Comparison of ENCODE assay signal across 14 cellular contexts in the genomic region with DNA sequence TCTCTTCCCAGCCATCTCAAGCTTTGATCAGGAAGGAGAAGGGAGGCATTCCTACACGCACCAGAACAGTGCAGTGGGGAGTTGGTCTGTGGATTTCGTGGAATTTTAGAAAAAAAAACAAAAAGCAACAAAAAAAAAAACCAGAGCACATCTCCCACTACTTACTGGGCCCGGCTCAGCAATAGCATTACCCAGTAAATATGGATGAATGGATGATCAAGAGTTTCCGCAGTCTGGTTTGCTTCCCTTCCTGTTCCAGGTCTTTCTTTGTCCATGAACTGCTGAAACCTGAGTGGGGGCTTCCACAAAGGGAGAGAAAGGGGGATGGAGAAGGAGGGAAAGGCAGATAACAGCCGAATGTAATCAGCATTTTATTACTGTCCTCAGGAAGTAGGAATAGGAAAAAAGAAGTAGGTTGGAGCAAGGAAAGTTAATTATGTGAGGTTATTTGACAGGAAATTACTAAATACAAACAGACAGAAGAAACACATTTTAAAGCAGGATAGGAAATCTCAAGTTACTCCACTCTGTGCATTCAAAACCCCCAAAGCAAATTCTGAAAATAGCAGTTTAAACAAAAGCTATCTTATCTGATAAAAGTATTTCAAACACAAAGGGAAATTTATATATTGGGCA.
DNase-seq lines count a peak whose midpoint lies in the region; TF ChIP-seq lines count a peak whose summit lies in the region.
"Had no signal": no experiment of that assay in that cellular context is flagged by ENCODE, and none has a peak within 500 bp of the region (broad histone marks: within the 10 kb centered on the region; RNA-seq: fewer than 3 reads in every experiment).

No MANE protein-coding gene starts in this region.

- H3K9me3 ChIP-seq in Caco-2 (no peaks in the 10 kb centered on the region), mesodermal cell (ENCODE audit: control insufficient read depth, low read length) (no peaks in the 10 kb centered on the region)
- H3K9me3 ChIP-seq: body of pancreas, right lobe of liver had no signal

- BruUV-seq in Caco-2 (replicated peaks; lab: Mats Ljungman, UMichigan), result no TSS peak

- no peaks in the 10 kb centered on the region; the same call in 1 of the 2 replicates for H3K36me3 ChIP-seq in Caco-2 (ENCODE audit: control insufficient read depth, insufficient read depth, low read length)
- no peaks in the 10 kb centered on the region for H3K36me3 ChIP-seq in mesodermal cell (ENCODE audit: control insufficient read depth, insufficient read depth, low read length)
- H3K36me3 ChIP-seq: right lobe of liver had no signal

- H3K4me1 Mint-ChIP-seq in Caco-2 (ENCODE audit: low read depth, unreplicated experiment) (peaks cover 36% of the 10 kb centered on the region), brain (peaks cover 68% of the 10 kb centered on the region)

- H3K4me3 Mint-ChIP-seq in Caco-2 (ENCODE audit: unreplicated experiment), result peak overlapping the region; percentile 64
- H3K4me3 Mint-ChIP-seq in brain, result peak overlapping the region in 2 of 5 experiments; percentile 36 to 61
- H3K4me3 Mint-ChIP-seq: naive thymus-derived CD4-positive, alpha-beta T cell; stimulated activated naive B cell treated with anti-CD40 and anti-IgM and Interleukin-4, amounts not matched to agents 10 μg/mL and 1 μg/mL and 100 μg/mL, for 72 hours had no signal

- H3K27ac Mint-ChIP-seq in Caco-2 (ENCODE audit: unreplicated experiment) (peak overlapping the region; percentile 87), brain (peak overlapping the region; percentile 31 to 89 (median 80))
- H3K27ac Mint-ChIP-seq: stimulated activated naive B cell treated with anti-CD40 and anti-IgM and Interleukin-4, amounts not matched to agents 10 μg/mL and 1 μg/mL and 100 μg/mL, for 72 hours had no signal

- H3K9me3 Mint-ChIP-seq in Caco-2 (ENCODE audit: unreplicated experiment), result no peaks in the 10 kb centered on the region
- H3K9me3 Mint-ChIP-seq in brain, result no peaks in the 10 kb centered on the region
- H3K9me3 Mint-ChIP-seq: naive thymus-derived CD4-positive, alpha-beta T cell; stimulated activated naive B cell treated with anti-CD40 and anti-IgM and Interleukin-4, amounts not matched to agents 10 μg/mL and 1 μg/mL and 100 μg/mL, for 72 hours had no signal

- H3K27ac ChIP-seq in mesodermal cell (ENCODE audit: low read depth, low read length, severe bottlenecking), result peak overlapping the region; percentile 90
- H3K27ac ChIP-seq: body of pancreas, right lobe of liver had no signal

- intact Hi-C loops in Caco-2 (cut with micrococcal nuclease; ENCODE audit: unreplicated experiment), result loop anchor here (2.0 to 5.0 kb wide), 2 partner anchors 355 to 879 kb away; a partner anchor contains a TSS

- H3K36me3 Mint-ChIP-seq in Caco-2 (ENCODE audit: insufficient read depth, unreplicated experiment), result no peaks in the 10 kb centered on the region
- no peaks in the 10 kb centered on the region for H3K36me3 Mint-ChIP-seq in brain
- H3K36me3 Mint-ChIP-seq: naive thymus-derived CD4-positive, alpha-beta T cell; stimulated activated naive B cell treated with anti-CD40 and anti-IgM and Interleukin-4, amounts not matched to agents 10 μg/mL and 1 μg/mL and 100 μg/mL, for 72 hours had no signal

- H3K4me3 ChIP-seq in Caco-2 (ENCODE audit: low read depth, low read length), result no peak overlapping the region
- no peak overlapping the region for H3K4me3 ChIP-seq in mesodermal cell (ENCODE audit: extremely low read depth, insufficient read depth, low read length, poor library complexity, severe bottlenecking)
- H3K4me3 ChIP-seq: body of pancreas, right lobe of liver had no signal

- CTCF ChIA-PET in Caco-2 (lab: Charles Lee), result no interaction called here

- peak; percentile 30 to 49 for DNase-seq in Caco-2
- DNase-seq in M059J (ENCODE audit: low read depth), result peak; percentile 47
- no peak for DNase-seq in NCI-H82 treated with DMSO at 0.1 percent for 48 hours (lab: John Stamatoyannopoulos, UW; ENCODE audit: unreplicated experiment)
- no peak for DNase-seq in amniotic stem cell (lab: John Stamatoyannopoulos, UW)
- DNase-seq in SW480 (ENCODE audit: low spot score), result no peak
- DNase-seq in D341Med (ENCODE audit: low spot score), result no peak
- DNase-seq: activated CD4-positive, alpha-beta T cell treated with anti-CD3 and anti-CD28 coated beads, Interleukin-2, amount 50 U/mL, for 1 hour; body of pancreas; left cardiac atrium; naive thymus-derived CD4-positive, alpha-beta T cell; right lobe of liver; stimulated activated naive B cell treated with anti-CD40 and anti-IgM and Interleukin-4, amounts not matched to agents 10 μg/mL and 1 μg/mL and 100 μg/mL, for 72 hours had no signal

- H3K27me3 Mint-ChIP-seq in Caco-2 (ENCODE audit: insufficient read depth, unreplicated experiment), result no peaks in the 10 kb centered on the region
- H3K27me3 Mint-ChIP-seq in brain, result no peaks in the 10 kb centered on the region
- H3K27me3 Mint-ChIP-seq: stimulated activated naive B cell treated with anti-CD40 and anti-IgM and Interleukin-4, amounts not matched to agents 10 μg/mL and 1 μg/mL and 100 μg/mL, for 72 hours had no signal

- no peaks in the 10 kb centered on the region for H3K27me3 ChIP-seq in Caco-2 (replicated peaks; ENCODE audit: control insufficient read depth, insufficient read depth, low read length)
- H3K27me3 ChIP-seq: body of pancreas, right lobe of liver had no signal

- TF ChIP-seq CTCF in Caco-2 (IDR thresholded peaks at IDR 0.05; ENCODE audit: insufficient read depth in 1 of 2, low read depth in 1 of 2, low read length in 1 of 2, severe bottlenecking in 1 of 2, unreplicated experiment in 1 of 2) (no peak), brain (conservative IDR thresholded peaks at IDR 0.05) (no peak)

- POLR2A ChIA-PET in Caco-2 (lab: Charles Lee), result no interaction called here

- H3K4me1 ChIP-seq in Caco-2 (peaks cover 56% of the 10 kb centered on the region), mesodermal cell (ENCODE audit: control insufficient read depth, insufficient read depth, low read length, poor library complexity, severe bottlenecking) (peaks cover 24% of the 10 kb centered on the region)
- H3K4me1 ChIP-seq: right lobe of liver had no signal

- WGBS in mesodermal cell (ENCODE audit: insufficient coverage in 2 of 2), 2 experiments, result 35 to 80% methylated on average over 1 to 2 of the region's 5 CpGs

Comparison
In these comparisons a context has a peak if more than half of its experiments do, and no peak if none do; other contexts are left out.
1. DNase-seq: peak in Caco-2 (2 of 2) and M059J (single experiment); none in NCI-H82 treated with DMSO at 0.1 percent for 48 hours (single experiment), amniotic stem cell (single experiment), SW480 (single experiment) and D341Med (single experiment).